In genomic region chr11:73195191-73196007, GRCh38 we compare ENCODE assay signal across 1 cellular context.
TF ChIP-seq lines count a peak whose summit lies in the region.

No MANE protein-coding gene starts in this region.

TF ChIP-seq in WTC11, 78 proteins besides CTCF, POLR2A, EP300 and RAD21 (continued from another document):
- TF ChIP-seq ZNF317 (CRISPR knock-in tag; IDR thresholded peaks at IDR 0.05; ENCODE audit: borderline replicate concordance, low read depth) (no peak), ZBTB21 (CRISPR knock-in tag; IDR thresholded peaks at IDR 0.05; ENCODE audit: borderline replicate concordance) (no peak)
